Comparison of ENCODE assay signal across 28 cellular contexts in the genomic region with DNA sequence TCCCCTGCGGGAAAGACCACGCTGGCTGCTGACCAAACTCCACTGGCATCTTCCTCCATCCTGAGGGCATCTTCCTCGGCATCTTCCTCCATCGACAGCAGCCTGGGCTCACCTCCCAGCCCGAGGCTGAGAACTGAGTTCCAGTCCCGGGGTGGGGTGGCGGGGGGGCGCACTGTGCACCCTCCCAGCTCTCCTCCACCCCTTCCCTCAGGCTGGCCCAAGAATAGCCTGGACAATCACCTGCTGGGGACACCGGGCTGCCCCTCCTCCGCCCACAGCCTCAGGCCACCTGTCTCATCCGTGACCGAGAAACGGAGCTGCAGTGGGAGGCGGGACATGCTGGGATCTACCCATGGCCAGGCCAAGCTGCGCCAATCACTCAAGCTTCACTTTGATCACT. TPM values are rescaled to one million over a fixed set of nuclear protein-coding genes. Genes with fewer than 3 reads are reported as not detected.
DNase-seq lines count a peak whose midpoint lies in the region; ATAC-seq, FAIRE-seq and TF ChIP-seq lines count a peak whose summit lies in the region.
"Had no signal": no experiment of that assay in that cellular context is flagged by ENCODE, and none has a peak within 500 bp of the region (broad histone marks: within the 10 kb centered on the region; RNA-seq: fewer than 3 reads in every experiment).

No MANE protein-coding gene starts in this region.

- no peak for FAIRE-seq in H54 (lab: Jason Lieb, UNC)
- FAIRE-seq: A204.1, urothelium cell line had no signal

- peaks cover 86% of the 10 kb centered on the region for H4K20me1 ChIP-seq in IMR-90 (ENCODE audit: insufficient read depth, low read length)

- TF ChIP-seq CTCF in AG04450 (IDR thresholded peaks at IDR 0.05; ENCODE audit: low read depth, low read length) (no peak), IMR-90 (conservative IDR thresholded peaks at IDR 0.05; ENCODE audit: low read depth, low read length) (no peak)

- no peak for TF ChIP-seq POLR2A in IMR-90 (IDR thresholded peaks at IDR 0.05; ENCODE audit: low read depth, low read length)
- TF ChIP-seq POLR2A in H54 (IDR thresholded peaks at IDR 0.05; ENCODE audit: low read depth, low read length), result no peak

- peaks cover 46% of the 10 kb centered on the region for H3K9me1 ChIP-seq in IMR-90 (ENCODE audit: insufficient read depth, low read length)

- WGBS in IMR-90 (ENCODE audit: extremely low coverage in 2 of 2, insufficient read length in 1 of 2), 2 experiments, result 95% methylated on average over 11 of the region's 15 CpGs; no CpG with 5 or more reads in 1 of the 2 experiments

- dilution Hi-C loops in IMR-90 (cut with HindIII; ENCODE audit: low sequenced_read_pairs, unreplicated experiment), result no loop called here

- in situ Hi-C loops in IMR-90 (cut with MboI; ENCODE audit: low sequenced_read_pairs), result no loop called here

- no peak overlapping the region for H2BK20ac ChIP-seq in IMR-90 (ENCODE audit: low read depth, low read length)

- H3K9ac ChIP-seq in IMR-90 (ENCODE audit: low read depth, low read length) (no peak overlapping the region), endocrine pancreas (ENCODE audit: control insufficient read depth, insufficient read depth, low read length) (no peak overlapping the region)

- H3K27ac ChIP-seq in AG04450 (ENCODE audit: low read depth, low read length) (peak overlapping the region; percentile 70), IMR-90 (ENCODE audit: insufficient read depth, low read length) (no peak overlapping the region)
- H3K27ac ChIP-seq: breast epithelium, colonic mucosa, SK-N-MC had no signal

- no peak overlapping the region for H2AK9ac ChIP-seq in IMR-90 (replicated peaks; ENCODE audit: low read depth, low read length, poor library complexity)

- H3K9me3 ChIP-seq in AG04450 (ENCODE audit: control insufficient read depth, insufficient read depth, low read length) (peaks cover 8% of the 10 kb centered on the region), IMR-90 (ENCODE audit: control insufficient read depth, insufficient read depth, low read length) (no peaks in the 10 kb centered on the region), endocrine pancreas (ENCODE audit: control insufficient read depth, low read length) (no peaks in the 10 kb centered on the region)
- H3K9me3 ChIP-seq: breast epithelium, colonic mucosa, HAP-1, Peyer's patch had no signal

- no peak overlapping the region for H2BK15ac ChIP-seq in IMR-90 (ENCODE audit: low read depth, low read length)

- peak overlapping the region; percentile 2; the same call in 1 of the 2 replicates for H2BK120ac ChIP-seq in IMR-90 (ENCODE audit: low read depth, low read length)

- no peak overlapping the region for H3K56ac ChIP-seq in IMR-90 (ENCODE audit: extremely low read depth, insufficient read depth, low read length)

- H3K79me1 ChIP-seq in IMR-90 (ENCODE audit: low read depth in 1 of 2, low read length in 2 of 2), result peaks cover 34 to 91% of the 10 kb centered on the region in 2 experiments

- 0 out of 2 replicates have a peak overlapping the region, but pooled peaks have one; percentile 47 for H3K23ac ChIP-seq in IMR-90 (ENCODE audit: low read depth, low read length)

- no peaks in the 10 kb centered on the region for H3K36me3 ChIP-seq in IMR-90 (ENCODE audit: control insufficient read depth, insufficient read depth, low read length)
- no peaks in the 10 kb centered on the region for H3K36me3 ChIP-seq in endocrine pancreas (ENCODE audit: control insufficient read depth, insufficient read depth, low read length)
- H3K36me3 ChIP-seq: breast epithelium, colonic mucosa, HAP-1, Peyer's patch had no signal

- peak overlapping the region; percentile 93 for H2AK5ac ChIP-seq in IMR-90 (ENCODE audit: low read depth, low read length)

- no peak overlapping the region for H3K4me2 ChIP-seq in IMR-90 (ENCODE audit: low read depth, low read length)
- H3K4me2 ChIP-seq: smooth muscle cell had no signal

- H3K14ac ChIP-seq in IMR-90 (replicated peaks; ENCODE audit: low read depth, low read length), result no peak overlapping the region

- no peak overlapping the region for H2AFZ ChIP-seq in IMR-90 (replicated peaks; ENCODE audit: low read length, poor library complexity)

- no peak overlapping the region for H4K5ac ChIP-seq in IMR-90 (ENCODE audit: low read depth, low read length)

- POLR2A ChIA-PET in AG04450 (lab: Yijun Ruan, JAX) (interaction anchor here (0.7 kb wide), 1 partner anchor 64 kb away, joined by 4 read pairs; no protein-coding TSS in a partner anchor), IMR-90 (lab: Charles Lee; ENCODE audit: unreplicated experiment) (no interaction called here)

- H3K4ac ChIP-seq in IMR-90 (ENCODE audit: low read depth, low read length), result peak overlapping the region; percentile 32; the same call in 1 of the 2 replicates

- no peaks in the 10 kb centered on the region for H3K27me3 ChIP-seq in AG04450 (ENCODE audit: control insufficient read depth, insufficient read depth, low read length)
- H3K27me3 ChIP-seq in IMR-90 (ENCODE audit: control insufficient read depth, insufficient read depth, low read length), result no peaks in the 10 kb centered on the region
- no peaks in the 10 kb centered on the region for H3K27me3 ChIP-seq in endocrine pancreas (ENCODE audit: control insufficient read depth, insufficient read depth, low read length)
- H3K27me3 ChIP-seq: breast epithelium, colonic mucosa, Peyer's patch had no signal

- H3K18ac ChIP-seq in IMR-90 (ENCODE audit: low read depth, low read length), result no peak overlapping the region

- intact Hi-C loops in IMR-90 (cut with micrococcal nuclease), result no loop called here

- CTCF ChIA-PET in AG04450 (lab: Charles Lee), result interaction anchor here (0.7 to 1.1 kb wide), 2 partner anchors 54 to 105 kb away, joined by 3 read pairs; no protein-coding TSS in a partner anchor
- CTCF ChIA-PET in IMR-90 (lab: Yijun Ruan, JAX), result no interaction called here

- H4K8ac ChIP-seq in IMR-90 (ENCODE audit: low read depth in 2 of 2, low read length in 2 of 2), result no peak overlapping the region

- TF ChIP-seq RAD21 in IMR-90 (IDR thresholded peaks at IDR 0.05; ENCODE audit: low read length), result no peak

- ATAC-seq in IMR-90 (ENCODE audit: low read depth) (no peak), HG03342 (IDR thresholded peaks at IDR 0.05; ENCODE audit: unreplicated experiment) (no peak)
- ATAC-seq: activated T-cell treated with anti-CD3 and anti-CD28 coated beads, Interleukin-2, amount 50 U/mL, for 4 hours; esophagus mucosa had no signal

- H4K91ac ChIP-seq in IMR-90 (ENCODE audit: insufficient read depth, low read depth, low read length), result no peak overlapping the region; the same call in 1 of the 2 replicates

- H3K4me1 ChIP-seq in IMR-90 (ENCODE audit: control insufficient read depth, insufficient read depth, low read length) (peaks cover 23% of the 10 kb centered on the region), endocrine pancreas (ENCODE audit: control insufficient read depth, insufficient read depth, low read length) (peaks cover 15% of the 10 kb centered on the region)
- H3K4me1 ChIP-seq: colonic mucosa, HAP-1 had no signal

- peak overlapping the region; percentile 7 for H2BK5ac ChIP-seq in IMR-90 (ENCODE audit: low read depth, low read length, poor library complexity, severe bottlenecking)

- no TSS peak for BruUV-seq in IMR-90 (replicated peaks; lab: Mats Ljungman, UMichigan)

- DNase-seq in AG04450 (ENCODE audit: low read depth, low spot score), result no peak
- no peak for DNase-seq in IMR-90
- DNase-seq in myocyte (ENCODE audit: low read depth), result peak; percentile 60
- DNase-seq in H54 (ENCODE audit: insufficient read length, low spot score), result no peak
- DNase-seq in NCI-H2196 (lab: John Stamatoyannopoulos, UW; ENCODE audit: unreplicated experiment), result no peak
- no peak for DNase-seq in OCI-M2 (lab: John Stamatoyannopoulos, UW; ENCODE audit: unreplicated experiment)
- DNase-seq: activated CD4-positive, alpha-beta T cell treated with anti-CD3 and anti-CD28 coated beads, Interleukin-2, amount 10 ng/mL, durations not matched to agents 24 days and 14 days; activated naive CD4-positive, alpha-beta T cell; activated T-cell treated with anti-CD3 and anti-CD28 coated beads, Interleukin-2, amount 50 U/mL, for 4 hours; CD8-positive, alpha-beta memory T cell; colonic mucosa; DMS79 treated with DMSO at 0.1 percent for 48 hours; effector memory CD4-positive, alpha-beta T cell; foreskin melanocyte; NCI-H1105 treated with DMSO at 0.1 percent for 48 hours; NCI-H446 treated with DMSO at 0.1 percent for 48 hours; Peyer's patch; stimulated activated CD4-positive, alpha-beta T cell treated with anti-CD3 and anti-CD28 coated beads, Interleukin-2, amount 100 ng/mL, for 24 hours had no signal

- H3K4me3 ChIP-seq in AG04450 (ENCODE audit: low read depth, low read length) (no peak overlapping the region), IMR-90 (ENCODE audit: insufficient read depth, low read depth, low read length) (no peak overlapping the region), endocrine pancreas (ENCODE audit: control insufficient read depth, insufficient read depth, low read length) (peak overlapping the region; percentile 64)
- H3K4me3 ChIP-seq: breast epithelium, colonic mucosa, HAP-1, lung, Peyer's patch, SK-N-MC, smooth muscle cell had no signal

TF ChIP-seq in IMR-90, 13 proteins besides CTCF, POLR2A, EP300 and RAD21:
- TF ChIP-seq MXI1 (IDR thresholded peaks at IDR 0.05; ENCODE audit: borderline replicate concordance, low read depth, low read length) (no peak), MAZ (IDR thresholded peaks at IDR 0.05; ENCODE audit: borderline replicate concordance, low read depth, low read length) (no peak), FOS (IDR thresholded peaks at IDR 0.05; ENCODE audit: low read depth, low read length) (no peak)

RNA-seq across cellular contexts. Expression of a gene that starts 37.2 kb away (rescaled TPM):
- polyA plus RNA-seq in AG04450 (2011; rRNA removed), result 9.6 and 12.9 TPM in 2 replicates
- 23.0 and 23.9 TPM in 2 replicates for polyA minus RNA-seq in AG04450 (2011; rRNA and poly(A)+ RNA removed)
- 8.6 and 9.2 TPM in 2 replicates for total RNA-seq in IMR-90 (2012; rRNA removed)
- polyA plus RNA-seq in IMR-90 (2012; rRNA removed), result 16.1 and 17.3 TPM in 2 replicates
- 13.9 and 16.8 TPM in 2 replicates for polyA plus RNA-seq in IMR-90 (2012; cell fraction: cytosol; rRNA removed)
- polyA plus RNA-seq in IMR-90 (2012; cell fraction: nucleus; rRNA removed; ENCODE audit: low replicate concordance), result 21.1 and 22.2 TPM in 2 replicates
- total RNA-seq in myocyte, result 28.7 and 31.9 TPM in 2 replicates
- 28.4 TPM for polyA plus RNA-seq in myocyte (2012)
